ENCODE assay signal across 34 cellular contexts in genomic region chr11:32262367-32262766, GRCh38.
"Had no signal": no experiment of that assay in that cellular context is flagged by ENCODE, and none has a peak within 500 bp of the region (broad histone marks: within the 10 kb centered on the region; RNA-seq: fewer than 3 reads in every experiment).

No MANE protein-coding gene starts in this region.

- H3K4me1 ChIP-seq: ascending aorta, breast epithelium, esophagus muscularis mucosa, foreskin keratinocyte, gastrocnemius medialis, heart left ventricle had no signal

- H3K9me3 Mint-ChIP-seq: activated CD4-positive, alpha-beta memory T cell treated with anti-CD3 and anti-CD28 coated beads, Interleukin-2, amount 10 ng/mL, durations not matched to agents 7 days and 5 days; activated CD4-positive, alpha-beta T cell treated with anti-CD3 and anti-CD28 coated beads, Interleukin-2, amount 10 ng/mL, durations not matched to agents 24 days and 14 days; activated naive CD4-positive, alpha-beta T cell treated with anti-CD3 and anti-CD28 coated beads, Interleukin-2, amount 10 ng/mL, durations not matched to agents 7 days and 5 days; activated naive CD8-positive, alpha-beta T cell treated with anti-CD3 and anti-CD28 coated beads, Interleukin-2, amount 10 ng/mL, durations not matched to agents 7 days and 5 days; activated T-cell treated with anti-CD3 and anti-CD28 coated beads, Interleukin-2, amount 50 U/mL, for 24 hours; activated T-cell treated with anti-CD3 and anti-CD28 coated beads, Interleukin-2, amount 50 U/mL, for 72 hours; dendritic cell treated with granulocyte-macrophage colony-stimulating factor and Interleukin-4, amounts not matched to agents 40 ng/mL and 50 ng/mL, for 4 days; T-helper 2 cell treated with Interferon-gamma antibody and Interleukin-4, amounts not matched to agents 5 μg/mL and 100 μg/mL, for 36 hours had no signal

- DNase-seq: activated CD4-positive, alpha-beta memory T cell treated with anti-CD3 and anti-CD28 coated beads, Interleukin-2, amount 10 ng/mL, durations not matched to agents 7 days and 5 days; activated CD4-positive, alpha-beta T cell treated with anti-CD3 and anti-CD28 coated beads for 36 hours; activated CD4-positive, alpha-beta T cell treated with anti-CD3 and anti-CD28 coated beads, Interleukin-2, amount 10 ng/mL, durations not matched to agents 24 days and 14 days; activated CD4-positive, CD25-positive, alpha-beta regulatory T cell; activated CD4-positive, CD25-positive, alpha-beta regulatory T cell treated with anti-CD3 and anti-CD28 coated beads, Interleukin-2, amount 50 U/mL, for 72 hours; activated CD8-positive, alpha-beta memory T cell treated with anti-CD3 and anti-CD28 coated beads, Interleukin-2, amount 50 U/mL, for 48 hours; activated gamma-delta T cell; activated naive CD4-positive, alpha-beta T cell; activated naive CD4-positive, alpha-beta T cell treated with anti-CD3 and anti-CD28 coated beads, Interleukin-2, amount 10 ng/mL, durations not matched to agents 7 days and 5 days; activated naive CD8-positive, alpha-beta T cell treated with anti-CD3 and anti-CD28 coated beads, Interleukin-2, amount 10 ng/mL, durations not matched to agents 7 days and 5 days; activated T-cell treated with anti-CD3 and anti-CD28 coated beads for 4 hours; activated T-cell treated with anti-CD3 and anti-CD28 coated beads, Interleukin-2, amount 50 U/mL, for 24 hours; activated T-cell treated with anti-CD3 and anti-CD28 coated beads, Interleukin-2, amount 50 U/mL, for 72 hours; central memory CD4-positive, alpha-beta T cell; dorsolateral prefrontal cortex; effector memory CD4-positive, alpha-beta T cell; endodermal cell; foreskin keratinocyte; gastrocnemius medialis; glutamatergic neuron; heart left ventricle; T-helper 1 cell; T-helper 17 cell; T1000; WERI-Rb-1 had no signal

- H3K9me3 ChIP-seq: ascending aorta, breast epithelium, esophagus muscularis mucosa, gastrocnemius medialis, heart left ventricle had no signal

- ATAC-seq: activated CD4-positive, alpha-beta T cell treated with anti-CD3 and anti-CD28 coated beads for 36 hours; activated naive CD4-positive, alpha-beta T cell treated with anti-CD3 and anti-CD28 coated beads, Interleukin-2, amount 50 U/mL, for 72 hours; activated T-cell treated with anti-CD3 and anti-CD28 coated beads, Interleukin-2, amount 50 U/mL, for 72 hours; foreskin keratinocyte; gastrocnemius medialis; heart left ventricle; T-helper 17 cell had no signal

- H3K27me3 ChIP-seq: ascending aorta, breast epithelium, cardiac muscle cell, dorsolateral prefrontal cortex, esophagus muscularis mucosa, foreskin keratinocyte, gastrocnemius medialis had no signal

- H3K36me3 Mint-ChIP-seq: activated naive CD4-positive, alpha-beta T cell treated with anti-CD3 and anti-CD28 coated beads, Interleukin-2, amount 10 ng/mL, durations not matched to agents 7 days and 5 days; activated naive CD4-positive, alpha-beta T cell treated with anti-CD3 and anti-CD28 coated beads, Interleukin-2, amount 50 U/mL, for 72 hours; activated naive CD8-positive, alpha-beta T cell treated with anti-CD3 and anti-CD28 coated beads, Interleukin-2, amount 10 ng/mL, durations not matched to agents 7 days and 5 days; brain had no signal

- H3K27ac Mint-ChIP-seq: activated CD4-positive, alpha-beta memory T cell treated with anti-CD3 and anti-CD28 coated beads, Interleukin-2, amount 10 ng/mL, durations not matched to agents 7 days and 5 days; activated CD4-positive, alpha-beta T cell treated with anti-CD3 and anti-CD28 coated beads for 36 hours; activated CD4-positive, alpha-beta T cell treated with anti-CD3 and anti-CD28 coated beads, Interleukin-2, amount 10 ng/mL, durations not matched to agents 24 days and 14 days; activated naive CD4-positive, alpha-beta T cell treated with anti-CD3 and anti-CD28 coated beads, Interleukin-2, amount 10 ng/mL, durations not matched to agents 7 days and 5 days; activated naive CD4-positive, alpha-beta T cell treated with anti-CD3 and anti-CD28 coated beads, Interleukin-2, amount 50 U/mL, for 72 hours; activated naive CD8-positive, alpha-beta T cell treated with anti-CD3 and anti-CD28 coated beads, Interleukin-2, amount 10 ng/mL, durations not matched to agents 7 days and 5 days; activated T-cell treated with anti-CD3 and anti-CD28 coated beads, Interleukin-2, amount 50 U/mL, for 24 hours; activated T-cell treated with anti-CD3 and anti-CD28 coated beads, Interleukin-2, amount 50 U/mL, for 72 hours; dendritic cell treated with granulocyte-macrophage colony-stimulating factor and Interleukin-4, amounts not matched to agents 40 ng/mL and 50 ng/mL, for 4 days; endodermal cell; T-helper 17 cell; T-helper 2 cell treated with Interferon-gamma antibody and Interleukin-4, amounts not matched to agents 5 μg/mL and 100 μg/mL, for 36 hours had no signal

- H3K27ac ChIP-seq: ascending aorta, breast epithelium, cardiac muscle cell, coronary artery, dorsolateral prefrontal cortex, esophagus muscularis mucosa, foreskin keratinocyte, gastrocnemius medialis, heart left ventricle, WERI-Rb-1 had no signal

- H3K4me1 Mint-ChIP-seq: activated CD4-positive, alpha-beta memory T cell treated with anti-CD3 and anti-CD28 coated beads, Interleukin-2, amount 10 ng/mL, durations not matched to agents 7 days and 5 days; activated CD4-positive, alpha-beta T cell treated with anti-CD3 and anti-CD28 coated beads, Interleukin-2, amount 10 ng/mL, durations not matched to agents 24 days and 14 days; activated naive CD4-positive, alpha-beta T cell treated with anti-CD3 and anti-CD28 coated beads, Interleukin-2, amount 10 ng/mL, durations not matched to agents 7 days and 5 days; activated naive CD8-positive, alpha-beta T cell treated with anti-CD3 and anti-CD28 coated beads, Interleukin-2, amount 10 ng/mL, durations not matched to agents 7 days and 5 days; T-helper 17 cell had no signal

- H3K27me3 Mint-ChIP-seq: activated naive CD4-positive, alpha-beta T cell treated with anti-CD3 and anti-CD28 coated beads, Interleukin-2, amount 10 ng/mL, durations not matched to agents 7 days and 5 days; dendritic cell treated with granulocyte-macrophage colony-stimulating factor and Interleukin-4, amounts not matched to agents 40 ng/mL and 50 ng/mL, for 4 days had no signal

- H3K4me3 Mint-ChIP-seq: activated CD4-positive, alpha-beta memory T cell treated with anti-CD3 and anti-CD28 coated beads, Interleukin-2, amount 10 ng/mL, durations not matched to agents 7 days and 5 days; activated CD4-positive, alpha-beta T cell treated with anti-CD3 and anti-CD28 coated beads for 36 hours; activated CD4-positive, alpha-beta T cell treated with anti-CD3 and anti-CD28 coated beads, Interleukin-2, amount 10 ng/mL, durations not matched to agents 24 days and 14 days; activated naive CD4-positive, alpha-beta T cell treated with anti-CD3 and anti-CD28 coated beads, Interleukin-2, amount 10 ng/mL, durations not matched to agents 7 days and 5 days; activated naive CD8-positive, alpha-beta T cell treated with anti-CD3 and anti-CD28 coated beads, Interleukin-2, amount 10 ng/mL, durations not matched to agents 7 days and 5 days; activated T-cell treated with anti-CD3 and anti-CD28 coated beads, Interleukin-2, amount 50 U/mL, for 24 hours; activated T-cell treated with anti-CD3 and anti-CD28 coated beads, Interleukin-2, amount 50 U/mL, for 72 hours; brain; dendritic cell treated with granulocyte-macrophage colony-stimulating factor and Interleukin-4, amounts not matched to agents 40 ng/mL and 50 ng/mL, for 4 days; endodermal cell; T-helper 17 cell; T-helper 2 cell treated with Interferon-gamma antibody and Interleukin-4, amounts not matched to agents 5 μg/mL and 100 μg/mL, for 36 hours had no signal

- H3K4me3 ChIP-seq: ascending aorta, breast epithelium, cardiac muscle cell, coronary artery, dorsolateral prefrontal cortex, esophagus muscularis mucosa, gastrocnemius medialis, heart left ventricle had no signal

- H3K36me3 ChIP-seq: ascending aorta, breast epithelium, cardiac muscle cell, esophagus muscularis mucosa, gastrocnemius medialis, heart left ventricle, WERI-Rb-1 had no signal
